29 cellular contexts compared by ENCODE assay signal in the genomic region with DNA sequence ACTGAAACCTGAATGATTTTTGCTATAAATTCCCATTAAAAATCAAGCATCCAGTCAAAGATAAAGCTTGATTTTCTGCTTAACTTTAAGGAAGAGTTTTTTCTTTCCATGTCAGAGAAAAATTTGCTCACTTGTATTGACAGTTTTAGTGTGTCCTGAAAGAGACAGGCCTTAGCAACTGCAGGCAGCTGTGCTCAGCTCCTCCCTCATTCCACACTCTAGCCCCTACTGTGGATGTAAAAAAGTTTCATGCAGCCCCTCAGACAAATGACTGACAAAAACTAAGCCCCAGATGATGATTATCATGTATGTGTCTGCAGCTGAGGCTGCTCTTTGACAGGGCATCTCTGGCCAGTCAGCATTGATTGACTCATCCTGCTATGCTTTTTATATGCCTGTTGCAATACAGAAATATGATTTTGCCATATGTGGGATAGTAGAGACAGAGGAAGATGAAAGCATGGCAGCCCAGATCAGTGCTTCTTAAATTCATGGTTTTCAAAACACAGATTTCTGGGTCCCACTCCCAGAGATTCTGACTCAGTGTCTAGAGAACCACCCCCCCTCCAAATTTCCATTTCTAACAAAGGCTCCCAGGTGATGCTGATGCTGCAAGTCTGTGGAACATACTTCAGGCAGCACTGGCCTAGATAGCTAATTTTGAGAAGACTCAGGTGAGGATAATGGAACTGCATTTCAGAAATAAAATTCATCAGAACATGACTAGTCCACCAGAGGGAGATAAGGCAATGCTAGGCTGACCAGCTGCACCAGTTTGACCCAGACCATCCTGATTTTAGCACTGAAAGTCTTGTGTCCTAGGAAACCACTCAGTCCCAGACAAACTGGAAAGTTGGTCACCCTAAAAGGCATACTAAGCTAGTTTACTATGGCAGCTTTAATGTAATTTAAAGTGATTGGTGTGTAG.
A peak's percentile ranks its signal among the peaks of the same experiment; 100 is the strongest.
DNase-seq lines count a peak whose midpoint lies in the region; ATAC-seq and TF ChIP-seq lines count a peak whose summit lies in the region.
"Had no signal": no experiment of that assay in that cellular context is flagged by ENCODE, and none has a peak within 500 bp of the region (broad histone marks: within the 10 kb centered on the region; RNA-seq: fewer than 3 reads in every experiment).

No MANE protein-coding gene starts in this region.

- DNase-seq in DMS53 (lab: John Stamatoyannopoulos, UW) = peak; percentile 22
- DNase-seq in DMS53 treated with DMSO at 0.1 percent for 48 hours (lab: John Stamatoyannopoulos, UW; ENCODE audit: unreplicated experiment) = no peak
- DNase-seq in PC-3 = peak; percentile 3
- no peak for DNase-seq in endodermal cell
- DNase-seq in smooth muscle cell (lab: John Stamatoyannopoulos, UW; ENCODE audit: unreplicated experiment) = no peak
- no peak for DNase-seq in activated naive CD4-positive, alpha-beta T cell treated with anti-CD3 and anti-CD28 coated beads, Interleukin-2, amount 50 U/mL, for 72 hours (ENCODE audit: low spot score in 2 of 2)
- DNase-seq: 8988T; activated naive CD8-positive, alpha-beta T cell treated with anti-CD3 and anti-CD28 coated beads for 36 hours; activated T-cell treated with anti-CD3 and anti-CD28 coated beads for 4 hours; CD8-positive, alpha-beta T cell; central memory CD4-positive, alpha-beta T cell; dermis blood vessel endothelial cell; DMS 273 treated with DMSO at 0.1 percent for 48 hours; HCEC 1CT; islet precursor cell; Kasumi-1; naive B cell; NCI-H187 treated with DMSO at 0.1 percent for 48 hours; NCI-H524 treated with DMSO at 0.1 percent for 48 hours; occipital lobe; stimulated activated naive CD8-positive, alpha-beta T cell treated with anti-CD3 and anti-CD28 coated beads, Interleukin-15, amount 100 ng/mL, for 72 hours; T-helper 1 cell had no signal

- no peak for TF ChIP-seq POLR2A in gastroesophageal sphincter (IDR thresholded peaks at IDR 0.05)

- H4K20me1 ChIP-seq in PC-3 (ENCODE audit: low read length) (no peaks in the 10 kb centered on the region), smooth muscle cell (ENCODE audit: low read depth) (no peaks in the 10 kb centered on the region)

- H3K9me3 Mint-ChIP-seq in endodermal cell = no peaks in the 10 kb centered on the region
- peaks cover 3 to 4% of the 10 kb centered on the region in 2 donors for H3K9me3 Mint-ChIP-seq in activated naive CD4-positive, alpha-beta T cell treated with anti-CD3 and anti-CD28 coated beads, Interleukin-2, amount 50 U/mL, for 72 hours
- H3K9me3 Mint-ChIP-seq: activated naive CD8-positive, alpha-beta T cell treated with anti-CD3 and anti-CD28 coated beads for 36 hours; CD8-positive, alpha-beta T cell; mesothelial cell of epicardium had no signal

- H3K4me2 ChIP-seq in PC-3 (ENCODE audit: low read length) (no peak overlapping the region), smooth muscle cell (no peak overlapping the region)

- H3K27me3 Mint-ChIP-seq in endodermal cell (ENCODE audit: insufficient read depth) = peaks cover 25% of the 10 kb centered on the region

- no peaks in the 10 kb centered on the region for H3K4me1 Mint-ChIP-seq in endodermal cell
- H3K4me1 Mint-ChIP-seq: activated naive CD8-positive, alpha-beta T cell treated with anti-CD3 and anti-CD28 coated beads for 36 hours; naive B cell; stimulated activated naive CD8-positive, alpha-beta T cell treated with anti-CD3 and anti-CD28 coated beads, Interleukin-15, amount 100 ng/mL, for 72 hours had no signal

- no peak overlapping the region for H3K4me3 Mint-ChIP-seq in endodermal cell
- H3K4me3 Mint-ChIP-seq: activated naive CD8-positive, alpha-beta T cell treated with anti-CD3 and anti-CD28 coated beads for 36 hours; CD8-positive, alpha-beta T cell; mesothelial cell of epicardium; naive B cell; stimulated activated naive CD8-positive, alpha-beta T cell treated with anti-CD3 and anti-CD28 coated beads, Interleukin-15, amount 100 ng/mL, for 72 hours had no signal

- H3K4me3 ChIP-seq in PC-3 (ENCODE audit: low read length) = no peak overlapping the region
- no peak overlapping the region for H3K4me3 ChIP-seq in endodermal cell (ENCODE audit: low read length)
- no peak overlapping the region for H3K4me3 ChIP-seq in smooth muscle cell
- no peak overlapping the region for H3K4me3 ChIP-seq in gastroesophageal sphincter
- H3K4me3 ChIP-seq: vagina had no signal

- no peak overlapping the region for H3K27ac ChIP-seq in PC-3 (ENCODE audit: low read length)
- H3K27ac ChIP-seq in endodermal cell (ENCODE audit: low read depth, low read length) = no peak overlapping the region
- H3K27ac ChIP-seq in smooth muscle cell (ENCODE audit: low read depth) = no peak overlapping the region
- no peak overlapping the region for H3K27ac ChIP-seq in gastroesophageal sphincter
- H3K27ac ChIP-seq: HL-60, vagina had no signal

- no peaks in the 10 kb centered on the region for H3K79me2 ChIP-seq in PC-3 (ENCODE audit: low read length)
- no peaks in the 10 kb centered on the region for H3K79me2 ChIP-seq in smooth muscle cell (ENCODE audit: low read depth)

- no peak for TF ChIP-seq EP300 in gastroesophageal sphincter (IDR thresholded peaks at IDR 0.05)

- no peak overlapping the region for H3K27ac Mint-ChIP-seq in endodermal cell
- H3K27ac Mint-ChIP-seq in activated naive CD4-positive, alpha-beta T cell treated with anti-CD3 and anti-CD28 coated beads, Interleukin-2, amount 50 U/mL, for 72 hours = no peak overlapping the region
- H3K27ac Mint-ChIP-seq: activated naive CD8-positive, alpha-beta T cell treated with anti-CD3 and anti-CD28 coated beads for 36 hours; CD8-positive, alpha-beta T cell; mesothelial cell of epicardium; naive B cell; stimulated activated naive CD8-positive, alpha-beta T cell treated with anti-CD3 and anti-CD28 coated beads, Interleukin-15, amount 100 ng/mL, for 72 hours had no signal

- H3K4me1 ChIP-seq in PC-3 (ENCODE audit: insufficient read depth, low read length) (no peaks in the 10 kb centered on the region), endodermal cell (ENCODE audit: control insufficient read depth, insufficient read depth, low read length) (no peaks in the 10 kb centered on the region), smooth muscle cell (ENCODE audit: low read depth) (no peaks in the 10 kb centered on the region), gastroesophageal sphincter (no peaks in the 10 kb centered on the region)
- H3K4me1 ChIP-seq: vagina had no signal

- intact Hi-C loops in PC-3 (cut with micrococcal nuclease) = no loop called here

- no peaks in the 10 kb centered on the region for H3K9me3 ChIP-seq in PC-3 (ENCODE audit: low read length)
- no peaks in the 10 kb centered on the region for H3K9me3 ChIP-seq in endodermal cell (ENCODE audit: control insufficient read depth, low read length)
- no peaks in the 10 kb centered on the region for H3K9me3 ChIP-seq in smooth muscle cell (replicated peaks; ENCODE audit: low read depth)
- no peaks in the 10 kb centered on the region for H3K9me3 ChIP-seq in gastroesophageal sphincter
- H3K9me3 ChIP-seq: vagina had no signal

- TF ChIP-seq CTCF in PC-3 (conservative IDR thresholded peaks at IDR 0.05; ENCODE audit: low read depth, low read length) (0 out of 2 replicates have a peak, but pooled peaks have one; percentile 12), endodermal cell (conservative IDR thresholded peaks at IDR 0.05) (peak; percentile 47), smooth muscle cell (IDR thresholded peaks at IDR 0.05; ENCODE audit: borderline replicate concordance, insufficient read depth, poor library complexity, severe bottlenecking) (peak; percentile 4), gastroesophageal sphincter (IDR thresholded peaks at IDR 0.05) (no peak)

- no peaks in the 10 kb centered on the region for H3K36me3 Mint-ChIP-seq in endodermal cell (ENCODE audit: low read depth)
- H3K36me3 Mint-ChIP-seq in activated naive CD4-positive, alpha-beta T cell treated with anti-CD3 and anti-CD28 coated beads, Interleukin-2, amount 50 U/mL, for 72 hours = no peaks in the 10 kb centered on the region
- H3K36me3 Mint-ChIP-seq: activated naive CD8-positive, alpha-beta T cell treated with anti-CD3 and anti-CD28 coated beads for 36 hours; CD8-positive, alpha-beta T cell; mesothelial cell of epicardium; naive B cell had no signal

- POLR2A ChIA-PET in PC-3 (lab: Charles Lee; ENCODE audit: unreplicated experiment) = no interaction called here

- no peaks in the 10 kb centered on the region for H3K27me3 ChIP-seq in PC-3 (ENCODE audit: low read length)
- no peaks in the 10 kb centered on the region for H3K27me3 ChIP-seq in endodermal cell (ENCODE audit: control insufficient read depth, insufficient read depth, low read length, poor library complexity, severe bottlenecking)
- no peaks in the 10 kb centered on the region for H3K27me3 ChIP-seq in smooth muscle cell (ENCODE audit: low read depth)
- H3K27me3 ChIP-seq in gastroesophageal sphincter = no peaks in the 10 kb centered on the region
- H3K27me3 ChIP-seq: vagina had no signal

- CTCF ChIA-PET in PC-3 (lab: Charles Lee) = interaction anchor here (0.7 kb wide), 1 partner anchor 754 kb away, joined by 5 read pairs; no protein-coding TSS in a partner anchor

- BruUV-seq in PC-3 (replicated peaks; lab: Mats Ljungman, UMichigan) = no TSS peak

- no peaks in the 10 kb centered on the region for H3F3A ChIP-seq in PC-3 (ENCODE audit: low read length, unreplicated experiment)
- H3F3A ChIP-seq in smooth muscle cell (ENCODE audit: low read depth) = no peaks in the 10 kb centered on the region

- no peak overlapping the region for H3K9ac ChIP-seq in PC-3 (ENCODE audit: low read length)
- no peak overlapping the region for H3K9ac ChIP-seq in endodermal cell (ENCODE audit: extremely low read depth, low read length, poor library complexity, severe bottlenecking)
- no peak overlapping the region for H3K9ac ChIP-seq in smooth muscle cell (ENCODE audit: low read depth)

- H3K9me2 ChIP-seq in PC-3 (replicated peaks; ENCODE audit: low read length) = no peaks in the 10 kb centered on the region

- ATAC-seq in PC-3 (no peak), gastroesophageal sphincter (no peak), HG03045 (IDR thresholded peaks at IDR 0.05; ENCODE audit: unreplicated experiment) (no peak)
- ATAC-seq in activated naive CD4-positive, alpha-beta T cell treated with anti-CD3 and anti-CD28 coated beads, Interleukin-2, amount 50 U/mL, for 72 hours = no peak
- ATAC-seq: CD8-positive, alpha-beta T cell; HepG2; Panc1; stimulated activated naive CD8-positive, alpha-beta T cell treated with anti-CD3 and anti-CD28 coated beads, Interleukin-15, amount 100 ng/mL, for 72 hours had no signal

- H2AFZ ChIP-seq in PC-3 (ENCODE audit: low read length) (no peak overlapping the region), smooth muscle cell (ENCODE audit: low read depth) (no peak overlapping the region)

- H3K36me3 ChIP-seq in PC-3 (ENCODE audit: low read depth, low read length) = no peaks in the 10 kb centered on the region
- H3K36me3 ChIP-seq in endodermal cell (ENCODE audit: control insufficient read depth, insufficient read depth, low read length) = no peaks in the 10 kb centered on the region
- H3K36me3 ChIP-seq in smooth muscle cell (ENCODE audit: low read depth) = no peaks in the 10 kb centered on the region
- no peaks in the 10 kb centered on the region for H3K36me3 ChIP-seq in gastroesophageal sphincter
- H3K36me3 ChIP-seq: vagina had no signal

Comparison
In these comparisons a context has a peak if more than half of its experiments do, and no peak if none do; other contexts are left out.
1. DNase-seq: peak in DMS53 (single experiment) and PC-3 (single experiment); none in DMS53 treated with DMSO at 0.1 percent for 48 hours (single experiment), endodermal cell (single experiment), smooth muscle cell (single experiment) and activated naive CD4-positive, alpha-beta T cell treated with anti-CD3 and anti-CD28 coated beads, Interleukin-2, amount 50 U/mL, for 72 hours (0 of 2).
2. CTCF ChIP-seq: peak in PC-3 (single experiment), endodermal cell (single experiment) and smooth muscle cell (single experiment); none in gastroesophageal sphincter (0 of 4).